ENCODE assay signal across 12 cellular contexts in genomic region chr12:64757778-64758177, GRCh38. TPM values are rescaled to one million over a fixed set of nuclear protein-coding genes. Genes with fewer than 3 reads are reported as not detected.
DNase-seq lines count a peak whose midpoint lies in the region; ATAC-seq, FAIRE-seq and TF ChIP-seq lines count a peak whose summit lies in the region.
"Had no signal": no experiment of that assay in that cellular context is flagged by ENCODE, and none has a peak within 500 bp of the region (broad histone marks: within the 10 kb centered on the region; RNA-seq: fewer than 3 reads in every experiment).

No MANE protein-coding gene starts in this region.

- peaks cover 9% of the 10 kb centered on the region for H3K4me1 Mint-ChIP-seq in astrocyte (ENCODE audit: low read depth, unreplicated experiment)
- H3K4me1 Mint-ChIP-seq in naive thymus-derived CD8-positive, alpha-beta T cell: peaks cover 17 to 73% (median 48%) of the 10 kb centered on the region in 4 donors

- H3K4me3 ChIP-seq in KMS-11 (IDR thresholded peaks at IDR 0.05; ENCODE audit: insufficient read depth, low read depth, low read length) (no peak overlapping the region), astrocyte (ENCODE audit: insufficient read depth, low read depth, low read length) (no peak overlapping the region)

- TF ChIP-seq CTCF in KMS-11 (conservative IDR thresholded peaks at IDR 0.05; ENCODE audit: low read depth, low read length): no peak
- no peak for TF ChIP-seq CTCF in astrocyte (IDR thresholded peaks at IDR 0.05; ENCODE audit: insufficient read depth, low read depth, low read length)

- DNase-seq in CD1c-positive myeloid dendritic cell (ENCODE audit: extremely low spot score) (peak; percentile 78), astrocyte (ENCODE audit: low read depth) (no peak), NCI-H1436 (lab: John Stamatoyannopoulos, UW) (no peak), retina (no peak), LoVo (ENCODE audit: low spot score) (no peak)
- no peak for DNase-seq in naive thymus-derived CD8-positive, alpha-beta T cell
- DNase-seq: activated gamma-delta T cell; head of caudate nucleus; stimulated activated naive CD4-positive, alpha-beta T cell treated with Interleukin-2 at 50 U/mL for 16 hours had no signal

- H3K4me2 ChIP-seq in KMS-11 (peak overlapping the region; percentile 99; the same call in 1 of the 2 replicates), astrocyte (ENCODE audit: low read length) (peak overlapping the region; percentile 93)

- POLR2A ChIA-PET in naive thymus-derived CD8-positive, alpha-beta T cell (lab: Charles Lee): no interaction called here

- no peaks in the 10 kb centered on the region for H3K9me3 Mint-ChIP-seq in astrocyte (ENCODE audit: unreplicated experiment)
- H3K9me3 Mint-ChIP-seq in naive thymus-derived CD8-positive, alpha-beta T cell: no peaks in the 10 kb centered on the region

- no peaks in the 10 kb centered on the region for H3K27me3 Mint-ChIP-seq in astrocyte (ENCODE audit: low read depth, unreplicated experiment)
- no peaks in the 10 kb centered on the region for H3K27me3 Mint-ChIP-seq in naive thymus-derived CD8-positive, alpha-beta T cell

- peak overlapping the region; percentile 31 for H3K4me3 Mint-ChIP-seq in astrocyte (ENCODE audit: unreplicated experiment)
- H3K4me3 Mint-ChIP-seq in naive thymus-derived CD8-positive, alpha-beta T cell: peak overlapping the region; percentile 6 to 97 (median 64)

- peaks cover 6% of the 10 kb centered on the region for H3K36me3 Mint-ChIP-seq in astrocyte (ENCODE audit: low read depth, unreplicated experiment)
- peaks cover 0 to 25% (median 3%) of the 10 kb centered on the region in 3 donors for H3K36me3 Mint-ChIP-seq in naive thymus-derived CD8-positive, alpha-beta T cell

- no peak overlapping the region for H3K27ac Mint-ChIP-seq in astrocyte (ENCODE audit: unreplicated experiment)
- peak overlapping the region; percentile 6 to 86 (median 76) for H3K27ac Mint-ChIP-seq in naive thymus-derived CD8-positive, alpha-beta T cell

- no peaks in the 10 kb centered on the region for H3K27me3 ChIP-seq in KMS-11 (ENCODE audit: insufficient read depth, low read depth)
- H3K27me3 ChIP-seq in astrocyte (ENCODE audit: insufficient read depth, low read length): no peaks in the 10 kb centered on the region

- H3K27ac ChIP-seq in KMS-11 (no peak overlapping the region), astrocyte (ENCODE audit: low read depth, low read length) (no peak overlapping the region)

- peaks cover 6% of the 10 kb centered on the region; the same call in 1 of the 2 replicates for H3K79me2 ChIP-seq in KMS-11 (ENCODE audit: insufficient read depth, low read depth)
- peaks cover 15% of the 10 kb centered on the region for H3K79me2 ChIP-seq in astrocyte (ENCODE audit: insufficient read depth, low read length)

- ATAC-seq in naive thymus-derived CD8-positive, alpha-beta T cell: no peak
- no peak for ATAC-seq in GM18868 (IDR thresholded peaks at IDR 0.05; ENCODE audit: unreplicated experiment)

- FAIRE-seq in astrocyte (lab: Jason Lieb, UNC): no peak

- H3K36me3 ChIP-seq in KMS-11 (ENCODE audit: insufficient read depth): no peaks in the 10 kb centered on the region
- H3K36me3 ChIP-seq in astrocyte (ENCODE audit: insufficient read depth, low read length): peaks cover 4% of the 10 kb centered on the region
- H3K36me3 ChIP-seq: prostate gland had no signal

- H2AFZ ChIP-seq in KMS-11 (ENCODE audit: low read depth) (no peak overlapping the region), astrocyte (ENCODE audit: low read depth, low read length) (no peak overlapping the region)

- H3K9ac ChIP-seq in KMS-11 (no peak overlapping the region), astrocyte (ENCODE audit: low read length) (no peak overlapping the region)

- H4K20me1 ChIP-seq in KMS-11 (ENCODE audit: insufficient read depth) (no peaks in the 10 kb centered on the region), astrocyte (ENCODE audit: insufficient read depth, low read length) (peaks cover 6% of the 10 kb centered on the region)

- H3K4me1 ChIP-seq in KMS-11 (ENCODE audit: low read depth, poor library complexity, severe bottlenecking) (peaks cover 35% of the 10 kb centered on the region), astrocyte (ENCODE audit: insufficient read depth, low read length) (peaks cover 4% of the 10 kb centered on the region)
- H3K4me1 ChIP-seq: prostate gland had no signal

- H3K9me3 ChIP-seq in astrocyte (ENCODE audit: insufficient read depth, low read depth, low read length): no peaks in the 10 kb centered on the region
- H3K9me3 ChIP-seq: prostate gland had no signal

RNA-seq across cellular contexts. Expression of gene GNS, which starts 1.4 kb away (rescaled TPM):
- total RNA-seq in astrocyte: 106 and 109 TPM in 2 replicates
- 10 to 100 TPM; 30.1 to 30.2 TPM for total RNA-seq in naive thymus-derived CD8-positive, alpha-beta T cell
- 10 to 100 TPM; 36.3 to 39.8 (median 38.0) TPM for polyA plus RNA-seq in naive thymus-derived CD8-positive, alpha-beta T cell
